ENCODE assay signal across 16 cellular contexts in genomic region chr9:135993840-135994776, GRCh38. TPM values are rescaled to one million over a fixed set of nuclear protein-coding genes. Genes with fewer than 3 reads are reported as not detected.
DNase-seq lines count a peak whose midpoint lies in the region; ATAC-seq lines count a peak whose summit lies in the region.
"Had no signal": no experiment of that assay in that cellular context is flagged by ENCODE, and none has a peak within 500 bp of the region (broad histone marks: within the 10 kb centered on the region; RNA-seq: fewer than 3 reads in every experiment).

No MANE protein-coding gene starts in this region.

- H3K36me3 ChIP-seq in H7 (replicated peaks; ENCODE audit: control insufficient read depth, insufficient read depth, low read length) (no peaks in the 10 kb centered on the region), skeletal muscle tissue (ENCODE audit: control insufficient read depth in 3 of 3, insufficient read depth in 3 of 3, low read length in 3 of 3) (no peaks in the 10 kb centered on the region)
- H3K36me3 ChIP-seq: breast epithelium had no signal

- peak overlapping the region; percentile 91 for H3K27ac ChIP-seq in skeletal muscle tissue (ENCODE audit: low read depth, low read length)
- H3K27ac ChIP-seq: foreskin keratinocyte had no signal

- H3K27ac Mint-ChIP-seq in T-helper 17 cell = no peak overlapping the region
- H3K27ac Mint-ChIP-seq in activated CD8-positive, alpha-beta memory T cell treated with anti-CD3 and anti-CD28 coated beads, Interleukin-2, amount 10 ng/mL, durations not matched to agents 7 days and 5 days = no peak overlapping the region
- H3K27ac Mint-ChIP-seq: activated naive CD4-positive, alpha-beta T cell treated with anti-CD3 and anti-CD28 coated beads for 36 hours; effector memory CD8-positive, alpha-beta T cell had no signal

- CTCF ChIA-PET in activated CD8-positive, alpha-beta memory T cell treated with anti-CD3 and anti-CD28 coated beads, Interleukin-2, amount 10 ng/mL, durations not matched to agents 7 days and 5 days (lab: Charles Lee) = interaction anchor here (1.3 kb wide), 1 partner anchor 27 kb away, joined by 4 read pairs; no protein-coding TSS in a partner anchor

- ATAC-seq in T-helper 17 cell (no peak), left lobe of liver (peak; percentile 79), HG02970 (IDR thresholded peaks at IDR 0.05; ENCODE audit: low FRiP score, unreplicated experiment) (no peak)
- ATAC-seq in activated CD8-positive, alpha-beta memory T cell treated with anti-CD3 and anti-CD28 coated beads, Interleukin-2, amount 10 ng/mL, durations not matched to agents 7 days and 5 days = no peak
- ATAC-seq: effector memory CD8-positive, alpha-beta T cell; foreskin keratinocyte; naive thymus-derived CD4-positive, alpha-beta T cell had no signal

- no peaks in the 10 kb centered on the region for H3K9me3 ChIP-seq in T-helper 17 cell (ENCODE audit: control insufficient read depth, low read length, poor library complexity, severe bottlenecking)
- H3K9me3 ChIP-seq in skeletal muscle tissue (ENCODE audit: control insufficient read depth in 3 of 3, low read length in 3 of 3) = no peaks in the 10 kb centered on the region
- H3K9me3 ChIP-seq: breast epithelium had no signal

- H3K9me3 Mint-ChIP-seq in activated CD8-positive, alpha-beta memory T cell treated with anti-CD3 and anti-CD28 coated beads, Interleukin-2, amount 10 ng/mL, durations not matched to agents 7 days and 5 days (ENCODE audit: low read depth) = no peaks in the 10 kb centered on the region
- H3K9me3 Mint-ChIP-seq: activated naive CD4-positive, alpha-beta T cell treated with anti-CD3 and anti-CD28 coated beads for 36 hours; effector memory CD8-positive, alpha-beta T cell; naive thymus-derived CD4-positive, alpha-beta T cell had no signal

- no peaks in the 10 kb centered on the region for H3K36me3 Mint-ChIP-seq in T-helper 17 cell (ENCODE audit: low read depth)
- no peaks in the 10 kb centered on the region for H3K36me3 Mint-ChIP-seq in activated CD8-positive, alpha-beta memory T cell treated with anti-CD3 and anti-CD28 coated beads, Interleukin-2, amount 10 ng/mL, durations not matched to agents 7 days and 5 days
- H3K36me3 Mint-ChIP-seq: naive thymus-derived CD4-positive, alpha-beta T cell had no signal

- H3K27me3 ChIP-seq in H7 (ENCODE audit: control insufficient read depth, insufficient read depth, low read length) (no peaks in the 10 kb centered on the region), skeletal muscle tissue (ENCODE audit: control insufficient read depth in 3 of 3, insufficient read depth in 3 of 3, low read length in 3 of 3) (peaks cover 0 to 12% (median 8%) of the 10 kb centered on the region in 3 donors)

- peak overlapping the region; percentile 28 for H3K4me3 Mint-ChIP-seq in T-helper 17 cell
- H3K4me3 Mint-ChIP-seq in activated CD8-positive, alpha-beta memory T cell treated with anti-CD3 and anti-CD28 coated beads, Interleukin-2, amount 10 ng/mL, durations not matched to agents 7 days and 5 days = no peak overlapping the region
- H3K4me3 Mint-ChIP-seq: activated naive CD4-positive, alpha-beta T cell treated with anti-CD3 and anti-CD28 coated beads for 36 hours had no signal

- DNase-seq in H7 (peak; percentile 76), T-helper 17 cell (no peak), left lobe of liver (ENCODE audit: low spot score) (peak; percentile 95), NOMO-1 treated with DMSO at 0.1 percent for 48 hours (lab: John Stamatoyannopoulos, UW; ENCODE audit: unreplicated experiment) (no peak), SK-N-DZ (ENCODE audit: low spot score) (no peak)
- DNase-seq in activated CD8-positive, alpha-beta memory T cell treated with anti-CD3 and anti-CD28 coated beads, Interleukin-2, amount 10 ng/mL, durations not matched to agents 7 days and 5 days = no peak
- DNase-seq: activated naive CD4-positive, alpha-beta T cell treated with anti-CD3 and anti-CD28 coated beads for 36 hours; AML-193; DMS79 treated with DMSO at 0.1 percent for 48 hours; effector memory CD8-positive, alpha-beta T cell; foreskin keratinocyte; naive thymus-derived CD4-positive, alpha-beta T cell; small intestine had no signal

- H3K4me3 ChIP-seq in H7 (ENCODE audit: insufficient read depth, low read depth, low read length) (no peak overlapping the region), skeletal muscle tissue (ENCODE audit: low read length in 3 of 3) (no peak overlapping the region)

- no peaks in the 10 kb centered on the region for H3K27me3 Mint-ChIP-seq in T-helper 17 cell
- peaks cover 4% of the 10 kb centered on the region for H3K27me3 Mint-ChIP-seq in activated CD8-positive, alpha-beta memory T cell treated with anti-CD3 and anti-CD28 coated beads, Interleukin-2, amount 10 ng/mL, durations not matched to agents 7 days and 5 days
- H3K27me3 Mint-ChIP-seq: effector memory CD8-positive, alpha-beta T cell; naive thymus-derived CD4-positive, alpha-beta T cell had no signal

- no peak overlapping the region for H3K9ac ChIP-seq in skeletal muscle tissue (ENCODE audit: low read depth in 1 of 3, low read length in 3 of 3)

- peaks cover 16% of the 10 kb centered on the region for H3K4me1 Mint-ChIP-seq in T-helper 17 cell
- H3K4me1 Mint-ChIP-seq in activated CD8-positive, alpha-beta memory T cell treated with anti-CD3 and anti-CD28 coated beads, Interleukin-2, amount 10 ng/mL, durations not matched to agents 7 days and 5 days = peaks cover 12% of the 10 kb centered on the region

- peaks cover 28 to 39% (median 35%) of the 10 kb centered on the region in 3 donors for H3K4me1 ChIP-seq in skeletal muscle tissue (ENCODE audit: control insufficient read depth in 3 of 3, insufficient read depth in 3 of 3, low read length in 3 of 3)

RNA-seq across cellular contexts. Expression of gene UBAC1, which starts 32.9 kb away (rescaled TPM):
- 74.6 and 77.0 TPM in 2 replicates for total RNA-seq in H7 (2014; rRNA removed; shearing (Covaris generic))
- 10 to 100 TPM; 23.2 to 23.7 TPM for total RNA-seq in T-helper 17 cell
- total RNA-seq in left lobe of liver = 18.7 TPM
- total RNA-seq in skeletal muscle tissue = 37.6 TPM
- polyA plus RNA-seq in SK-N-DZ (2014; cell fraction: cytosol; rRNA removed) = 63.4 and 73.0 TPM in 2 replicates
- polyA plus RNA-seq in SK-N-DZ (2014; cell fraction: nucleus; rRNA removed) = 125 and 126 TPM in 2 replicates
- total RNA-seq in activated CD8-positive, alpha-beta memory T cell treated with anti-CD3 and anti-CD28 coated beads, Interleukin-2, amount 10 ng/mL, durations not matched to agents 7 days and 5 days = 10 to 100 TPM; 32.6 to 36.5 TPM

Comparison
In these comparisons a context has a peak if more than half of its experiments do, and no peak if none do; other contexts are left out.
1. DNase-seq: peak in H7 (single experiment) and left lobe of liver (single experiment); none in T-helper 17 cell (0 of 3), NOMO-1 treated with DMSO at 0.1 percent for 48 hours (single experiment), SK-N-DZ (single experiment) and activated CD8-positive, alpha-beta memory T cell treated with anti-CD3 and anti-CD28 coated beads, Interleukin-2, amount 10 ng/mL, durations not matched to agents 7 days and 5 days (single experiment).